In genomic region chr15:90062729-90063684, GRCh38 we compare ENCODE assay signal across 9 cellular contexts. TPM values are rescaled to one million over a fixed set of nuclear protein-coding genes. Genes with fewer than 3 reads are reported as not detected.
DNase-seq lines count a peak whose midpoint lies in the region; ATAC-seq and TF ChIP-seq lines count a peak whose summit lies in the region.
"Had no signal": no experiment of that assay in that cellular context is flagged by ENCODE, and none has a peak within 500 bp of the region (broad histone marks: within the 10 kb centered on the region; RNA-seq: fewer than 3 reads in every experiment).

No MANE protein-coding gene starts in this region.

- no peaks in the 10 kb centered on the region for H3K9me3 Mint-ChIP-seq in chondrocyte (ENCODE audit: low read depth)
- H3K9me3 Mint-ChIP-seq in activated T-helper 1 cell treated with anti-CD3 and anti-CD28 coated beads, Interleukin-12 subunit alpha, Interleukin-12 subunit beta, Interleukin-2, Interleukin-4 antibody, amounts not matched to agents 30 ng/mL and 10 ng/mL and 1 ng/mL, durations not matched to agents 14 hours and 24 hours and 36 hours: no peaks in the 10 kb centered on the region

- no peak for TF ChIP-seq POLR2A in vagina (IDR thresholded peaks at IDR 0.05)

- H3K27ac ChIP-seq in left ventricle myocardium inferior (replicated peaks) (peak overlapping the region; percentile 87), muscle layer of duodenum (ENCODE audit: low read length) (peak overlapping the region; percentile 73), vagina (peak overlapping the region; percentile 73)

- intact Hi-C loops in left ventricle myocardium inferior (cut with micrococcal nuclease) (loop anchor here (10.0 kb wide), 1 partner anchor 68 kb away; no protein-coding TSS in a partner anchor), Right ventricle myocardium inferior (cut with DNase I) (no loop called here), vagina (cut with DNase I) (loop anchor here (10.0 kb wide), 1 partner anchor 158 kb away; no protein-coding TSS in a partner anchor)
- intact Hi-C loops in activated T-helper 1 cell treated with anti-CD3 and anti-CD28 coated beads, Interleukin-12 subunit alpha, Interleukin-12 subunit beta, Interleukin-2, Interleukin-4 antibody, amounts not matched to agents 30 ng/mL and 10 ng/mL and 1 ng/mL, durations not matched to agents 14 hours and 24 hours and 36 hours (cut with micrococcal nuclease): no loop called here

- TF ChIP-seq CTCF in left ventricle myocardium inferior (IDR thresholded peaks at IDR 0.05; ENCODE audit: borderline replicate concordance): no peak
- no peak for TF ChIP-seq CTCF in chondrocyte (IDR thresholded peaks at IDR 0.05)
- TF ChIP-seq CTCF in vagina (IDR thresholded peaks at IDR 0.05): no peak

- H3K36me3 ChIP-seq in left ventricle myocardium inferior: peaks cover 7% of the 10 kb centered on the region
- peaks cover under 1 to 8% of the 10 kb centered on the region in 2 donors for H3K36me3 ChIP-seq in muscle layer of duodenum (ENCODE audit: control insufficient read depth in 1 of 2, insufficient read depth in 2 of 2, low read length in 2 of 2)
- peaks cover 0 to 2% of the 10 kb centered on the region in 2 donors for H3K36me3 ChIP-seq in vagina

- peaks cover 42% of the 10 kb centered on the region for H3K4me1 Mint-ChIP-seq in chondrocyte (ENCODE audit: low read depth)
- H3K4me1 Mint-ChIP-seq in activated T-helper 1 cell treated with anti-CD3 and anti-CD28 coated beads, Interleukin-12 subunit alpha, Interleukin-12 subunit beta, Interleukin-2, Interleukin-4 antibody, amounts not matched to agents 30 ng/mL and 10 ng/mL and 1 ng/mL, durations not matched to agents 14 hours and 24 hours and 36 hours (ENCODE audit: low read depth): peaks cover 22% of the 10 kb centered on the region

- ATAC-seq in Right ventricle myocardium inferior (no peak), HG02973 (IDR thresholded peaks at IDR 0.05; ENCODE audit: unreplicated experiment) (no peak)

- no peaks in the 10 kb centered on the region for H3K36me3 Mint-ChIP-seq in chondrocyte (ENCODE audit: low read depth)
- no peaks in the 10 kb centered on the region for H3K36me3 Mint-ChIP-seq in activated T-helper 1 cell treated with anti-CD3 and anti-CD28 coated beads, Interleukin-12 subunit alpha, Interleukin-12 subunit beta, Interleukin-2, Interleukin-4 antibody, amounts not matched to agents 30 ng/mL and 10 ng/mL and 1 ng/mL, durations not matched to agents 14 hours and 24 hours and 36 hours (ENCODE audit: low read depth)

- peak overlapping the region; percentile 65 for H3K27ac Mint-ChIP-seq in chondrocyte (ENCODE audit: unreplicated experiment)
- H3K27ac Mint-ChIP-seq in activated T-helper 1 cell treated with anti-CD3 and anti-CD28 coated beads, Interleukin-12 subunit alpha, Interleukin-12 subunit beta, Interleukin-2, Interleukin-4 antibody, amounts not matched to agents 30 ng/mL and 10 ng/mL and 1 ng/mL, durations not matched to agents 14 hours and 24 hours and 36 hours: no peak overlapping the region

- H3K9me3 ChIP-seq in left ventricle myocardium inferior (replicated peaks) (no peaks in the 10 kb centered on the region), muscle layer of duodenum (ENCODE audit: control insufficient read depth in 1 of 2, low read length in 2 of 2) (no peaks in the 10 kb centered on the region), vagina (no peaks in the 10 kb centered on the region)

- H3K27me3 ChIP-seq in left ventricle myocardium inferior (ENCODE audit: low read depth) (no peaks in the 10 kb centered on the region), muscle layer of duodenum (ENCODE audit: low read depth, low read length) (no peaks in the 10 kb centered on the region), vagina (no peaks in the 10 kb centered on the region)

- H3K4me1 ChIP-seq in left ventricle myocardium inferior (peaks cover 69% of the 10 kb centered on the region), muscle layer of duodenum (ENCODE audit: control insufficient read depth in 1 of 2, insufficient read depth in 2 of 2, low read length in 2 of 2) (peaks cover 17 to 43% of the 10 kb centered on the region in 2 donors), vagina (peaks cover 63% of the 10 kb centered on the region)

- DNase-seq in left ventricle myocardium inferior (no peak), Right ventricle myocardium inferior (ENCODE audit: missing footprints) (no peak), chondrocyte (ENCODE audit: low spot score) (no peak), vagina (ENCODE audit: extremely low spot score in 2 of 2) (no peak), HCEC 1CT (no peak)
- DNase-seq in activated T-helper 1 cell treated with anti-CD3 and anti-CD28 coated beads, Interleukin-12 subunit alpha, Interleukin-12 subunit beta, Interleukin-2, Interleukin-4 antibody, amounts not matched to agents 30 ng/mL and 10 ng/mL and 1 ng/mL, durations not matched to agents 14 hours and 24 hours and 36 hours (ENCODE audit: low spot score): no peak
- DNase-seq: activated CD8-positive, alpha-beta memory T cell treated with anti-CD3 and anti-CD28 coated beads, Interleukin-2, amount 50 U/mL, for 48 hours had no signal

- H3K27me3 Mint-ChIP-seq in chondrocyte (ENCODE audit: low read depth): no peaks in the 10 kb centered on the region
- H3K27me3 Mint-ChIP-seq in activated T-helper 1 cell treated with anti-CD3 and anti-CD28 coated beads, Interleukin-12 subunit alpha, Interleukin-12 subunit beta, Interleukin-2, Interleukin-4 antibody, amounts not matched to agents 30 ng/mL and 10 ng/mL and 1 ng/mL, durations not matched to agents 14 hours and 24 hours and 36 hours (ENCODE audit: insufficient read depth): no peaks in the 10 kb centered on the region

- no peak overlapping the region for H3K4me3 Mint-ChIP-seq in chondrocyte (ENCODE audit: unreplicated experiment)
- H3K4me3 Mint-ChIP-seq in activated T-helper 1 cell treated with anti-CD3 and anti-CD28 coated beads, Interleukin-12 subunit alpha, Interleukin-12 subunit beta, Interleukin-2, Interleukin-4 antibody, amounts not matched to agents 30 ng/mL and 10 ng/mL and 1 ng/mL, durations not matched to agents 14 hours and 24 hours and 36 hours: no peak overlapping the region

- H3K4me3 ChIP-seq in left ventricle myocardium inferior: no peak overlapping the region
- H3K4me3 ChIP-seq in muscle layer of duodenum (ENCODE audit: low read depth in 1 of 2, low read length in 2 of 2): no peak overlapping the region
- no peak overlapping the region for H3K4me3 ChIP-seq in vagina

RNA-seq across cellular contexts. Expression of gene IDH2, which starts 39.3 kb away (rescaled TPM):
- total RNA-seq in left ventricle myocardium inferior (933 TPM), Right ventricle myocardium inferior (1,173 TPM), chondrocyte (115 to 126 TPM (median 125 TPM) in 3 replicates), vagina (39.3 TPM)
- total RNA-seq in activated T-helper 1 cell treated with anti-CD3 and anti-CD28 coated beads, Interleukin-12 subunit alpha, Interleukin-12 subunit beta, Interleukin-2, Interleukin-4 antibody, amounts not matched to agents 30 ng/mL and 10 ng/mL and 1 ng/mL, durations not matched to agents 14 hours and 24 hours and 36 hours: 94.1 and 96.3 TPM in 2 replicates

Comparison
In these comparisons a context has a peak if more than half of its experiments do, and no peak if none do; other contexts are left out.
1. intact Hi-C loops: an anchor here in left ventricle myocardium inferior (10.0 kb wide) and vagina (10.0 kb wide); none called in Right ventricle myocardium inferior and activated T-helper 1 cell treated with anti-CD3 and anti-CD28 coated beads, Interleukin-12 subunit alpha, Interleukin-12 subunit beta, Interleukin-2, Interleukin-4 antibody, amounts not matched to agents 30 ng/mL and 10 ng/mL and 1 ng/mL, durations not matched to agents 14 hours and 24 hours and 36 hours.